Comparison of ENCODE assay signal across 17 cellular contexts in genomic region chr10:71625445-71626175, GRCh38.
DNase-seq lines count a peak whose midpoint lies in the region; ATAC-seq and TF ChIP-seq lines count a peak whose summit lies in the region.
"Had no signal": no experiment of that assay in that cellular context is flagged by ENCODE, and none has a peak within 500 bp of the region (broad histone marks: within the 10 kb centered on the region; RNA-seq: fewer than 3 reads in every experiment).

No MANE protein-coding gene starts in this region.

- H3K36me3 ChIP-seq in Karpas-422 (ENCODE audit: insufficient read depth, low read length) (no peaks in the 10 kb centered on the region), gastroesophageal sphincter (no peaks in the 10 kb centered on the region), neural progenitor cell (no peaks in the 10 kb centered on the region), hepatocyte (replicated peaks; ENCODE audit: insufficient read depth, low read depth) (no peaks in the 10 kb centered on the region)
- H3K36me3 ChIP-seq: BE2C had no signal

- peaks cover 86% of the 10 kb centered on the region for H3K4me1 Mint-ChIP-seq in neural progenitor cell

- H3K9me3 ChIP-seq in Karpas-422 (ENCODE audit: low read length) (no peaks in the 10 kb centered on the region), gastroesophageal sphincter (no peaks in the 10 kb centered on the region), neural progenitor cell (ENCODE audit: low read depth) (no peaks in the 10 kb centered on the region), hepatocyte (ENCODE audit: low read depth) (no peaks in the 10 kb centered on the region)
- H3K9me3 ChIP-seq: BE2C, Caco-2 had no signal

- TF ChIP-seq CTCF in gastroesophageal sphincter (IDR thresholded peaks at IDR 0.05), result no peak
- TF ChIP-seq CTCF in neural progenitor cell (IDR thresholded peaks at IDR 0.05), result no peak
- no peak for TF ChIP-seq CTCF in hepatocyte (IDR thresholded peaks at IDR 0.05; ENCODE audit: poor library complexity)

- H3K4me2 ChIP-seq in Karpas-422 (ENCODE audit: low read depth, low read length, poor library complexity, severe bottlenecking) (peak overlapping the region; percentile 77), neural progenitor cell (peak overlapping the region; percentile 32), hepatocyte (no peak overlapping the region)
- H3K4me2 ChIP-seq: GM23338 had no signal

- H3K27me3 ChIP-seq in Karpas-422 (ENCODE audit: low read length) (no peaks in the 10 kb centered on the region), gastroesophageal sphincter (no peaks in the 10 kb centered on the region), neural progenitor cell (no peaks in the 10 kb centered on the region), hepatocyte (no peaks in the 10 kb centered on the region)
- H3K27me3 ChIP-seq: BE2C had no signal

- H2AFZ ChIP-seq in Karpas-422 (ENCODE audit: low read length) (no peak overlapping the region), neural progenitor cell (replicated peaks) (no peak overlapping the region), hepatocyte (no peak overlapping the region)
- H2AFZ ChIP-seq: GM23338 had no signal

- no peak overlapping the region for H3K4me3 Mint-ChIP-seq in neural progenitor cell
- H3K4me3 Mint-ChIP-seq: CD4-positive, alpha-beta T cell; GM23338; H9; IgD-negative memory B cell had no signal

- peak; percentile 38 for ATAC-seq in gastroesophageal sphincter
- ATAC-seq: GM23338, HepG2 had no signal

- H3K79me2 ChIP-seq in Karpas-422 (ENCODE audit: low read length), result no peaks in the 10 kb centered on the region
- H3K79me2 ChIP-seq in neural progenitor cell (ENCODE audit: low read depth), result no peaks in the 10 kb centered on the region
- no peaks in the 10 kb centered on the region for H3K79me2 ChIP-seq in hepatocyte

- H3K27ac Mint-ChIP-seq in neural progenitor cell, result peak overlapping the region; percentile 57
- H3K27ac Mint-ChIP-seq: CD4-positive, alpha-beta T cell; GM23338; H9 had no signal

- H3K4me1 ChIP-seq in Karpas-422 (ENCODE audit: low read length), result peaks cover 72% of the 10 kb centered on the region
- peaks cover 16 to 87% (median 36%) of the 10 kb centered on the region in 3 donors for H3K4me1 ChIP-seq in gastroesophageal sphincter
- peaks cover 84% of the 10 kb centered on the region for H3K4me1 ChIP-seq in neural progenitor cell
- peaks cover 32% of the 10 kb centered on the region for H3K4me1 ChIP-seq in hepatocyte (ENCODE audit: insufficient read depth)

- no peaks in the 10 kb centered on the region for H3K9me2 ChIP-seq in Karpas-422 (replicated peaks; ENCODE audit: insufficient read depth, low read length)
- no peaks in the 10 kb centered on the region for H3K9me2 ChIP-seq in hepatocyte (replicated peaks; ENCODE audit: insufficient read depth)

- H3K27me3 Mint-ChIP-seq in neural progenitor cell (ENCODE audit: insufficient read depth, low read depth), result peaks cover 25% of the 10 kb centered on the region
- H3K27me3 Mint-ChIP-seq: CD4-positive, alpha-beta T cell had no signal

- H3K9me3 Mint-ChIP-seq in neural progenitor cell, result no peaks in the 10 kb centered on the region
- H3K9me3 Mint-ChIP-seq: CD4-positive, alpha-beta T cell; GM23338; H9; IgD-negative memory B cell had no signal

- no peak for TF ChIP-seq POLR2A in gastroesophageal sphincter (IDR thresholded peaks at IDR 0.05)

- H3K27ac ChIP-seq in Karpas-422 (ENCODE audit: low read length), result peak overlapping the region; percentile 91
- H3K27ac ChIP-seq in gastroesophageal sphincter, result peak overlapping the region; percentile 7 to 82 (median 80)
- no peak overlapping the region for H3K27ac ChIP-seq in neural progenitor cell
- no peak overlapping the region for H3K27ac ChIP-seq in hepatocyte
- H3K27ac ChIP-seq: C4-2B had no signal

- peaks cover 69% of the 10 kb centered on the region for H3F3A ChIP-seq in neural progenitor cell (ENCODE audit: low read depth)

- 49 to 75% methylated on average over 6 to 11 of the region's 11 CpGs for WGBS in gastroesophageal sphincter (ENCODE audit: low coverage in 1 of 2), 2 donors
- 62% methylated on average over 10 of the region's 11 CpGs for WGBS in hepatocyte (ENCODE audit: low lambda C conversion rate, missing lambda C conversion rate)

- H3K9ac ChIP-seq in Karpas-422 (ENCODE audit: low read length), result peak overlapping the region; percentile 58
- no peak overlapping the region for H3K9ac ChIP-seq in neural progenitor cell

- no peaks in the 10 kb centered on the region for H4K20me1 ChIP-seq in Karpas-422 (ENCODE audit: insufficient read depth, low read depth, low read length)
- H4K20me1 ChIP-seq in neural progenitor cell (ENCODE audit: low read depth), result no peaks in the 10 kb centered on the region
- no peaks in the 10 kb centered on the region for H4K20me1 ChIP-seq in hepatocyte (ENCODE audit: insufficient read depth, poor library complexity, severe bottlenecking)

- TF ChIP-seq EP300 in gastroesophageal sphincter (IDR thresholded peaks at IDR 0.05), result no peak

- DNase-seq in Karpas-422, result peak; percentile 66
- DNase-seq in NCI-H526 treated with DMSO at 0.1 percent for 48 hours (lab: John Stamatoyannopoulos, UW), result peak; percentile 50
- peak; percentile 56 for DNase-seq in neural progenitor cell (ENCODE audit: low spot score)
- no peak for DNase-seq in DMS79 (lab: John Stamatoyannopoulos, UW)
- no peak for DNase-seq in H4 (ENCODE audit: low spot score)
- DNase-seq in hepatocyte (ENCODE audit: low spot score), result no peak
- DNase-seq: ACHN; BE2C; Caco-2; CD4-positive, alpha-beta T cell; GDM1; H9 had no signal

- peak overlapping the region; percentile 48 for H3K4me3 ChIP-seq in Karpas-422 (ENCODE audit: low read length)
- no peak overlapping the region for H3K4me3 ChIP-seq in gastroesophageal sphincter
- no peak overlapping the region for H3K4me3 ChIP-seq in neural progenitor cell
- no peak overlapping the region for H3K4me3 ChIP-seq in hepatocyte
- H3K4me3 ChIP-seq: GM23338 had no signal

- no peaks in the 10 kb centered on the region for H3K36me3 Mint-ChIP-seq in neural progenitor cell
- H3K36me3 Mint-ChIP-seq: IgD-negative memory B cell had no signal

Comparison
In these comparisons a context has a peak if more than half of its experiments do, and no peak if none do; other contexts are left out.
1. DNase-seq: peak in Karpas-422 (single experiment), NCI-H526 treated with DMSO at 0.1 percent for 48 hours (single experiment) and neural progenitor cell (single experiment); none in DMS79 (single experiment), H4 (single experiment) and hepatocyte (single experiment).
2. H3K27ac ChIP-seq: peak in Karpas-422 (single experiment) and gastroesophageal sphincter (4 of 4); none in neural progenitor cell (single experiment) and hepatocyte (single experiment).